Comparison of ENCODE assay signal across 24 cellular contexts in the genomic region with DNA sequence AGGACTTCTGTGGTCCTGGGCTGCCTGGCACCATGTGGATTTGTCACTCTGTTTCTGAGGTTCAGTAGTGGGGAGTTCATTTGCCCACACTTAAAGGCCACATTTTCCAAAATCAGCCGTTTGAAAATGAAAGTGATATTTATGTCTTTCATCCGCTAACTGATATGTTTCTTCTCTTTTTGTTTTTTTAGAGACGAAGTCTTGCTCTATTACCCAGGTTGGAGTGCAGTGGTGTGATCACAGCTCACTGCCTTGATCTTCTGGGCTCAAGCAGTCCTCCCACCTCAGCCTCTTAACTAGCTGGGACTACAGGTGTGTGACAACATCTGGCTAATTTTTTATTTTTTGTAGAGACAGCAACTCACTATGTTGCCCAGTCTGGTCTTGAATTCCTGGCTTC. TPM values are rescaled to one million over a fixed set of nuclear protein-coding genes. Genes with fewer than 3 reads are reported as not detected.
DNase-seq lines count a peak whose midpoint lies in the region; ATAC-seq lines count a peak whose summit lies in the region.
"Had no signal": no experiment of that assay in that cellular context is flagged by ENCODE, and none has a peak within 500 bp of the region (broad histone marks: within the 10 kb centered on the region; RNA-seq: fewer than 3 reads in every experiment).

No MANE protein-coding gene starts in this region.

- H3K4me3 Mint-ChIP-seq in activated CD4-positive, alpha-beta T cell treated with anti-CD3 and anti-CD28 coated beads, Interleukin-2, amount 10 ng/mL, durations not matched to agents 24 days and 14 days, result peak overlapping the region; percentile 54
- H3K4me3 Mint-ChIP-seq in CD4-positive, alpha-beta memory T cell, result peak overlapping the region; percentile 61 to 80 (median 72)
- peak overlapping the region; percentile 30 for H3K4me3 Mint-ChIP-seq in activated CD8-positive, alpha-beta T cell treated with anti-CD3 and anti-CD28 coated beads, Interleukin-2, amount 10 ng/mL, durations not matched to agents 7 days and 5 days
- H3K4me3 Mint-ChIP-seq in naive thymus-derived CD4-positive, alpha-beta T cell, result peak overlapping the region; percentile 39 to 89 (median 72)
- H3K4me3 Mint-ChIP-seq: neural crest cell had no signal

- intact Hi-C loops in activated CD4-positive, alpha-beta T cell treated with anti-CD3 and anti-CD28 coated beads, Interleukin-2, amount 10 ng/mL, durations not matched to agents 24 days and 14 days (cut with micrococcal nuclease), result no loop called here
- intact Hi-C loops in CD4-positive, alpha-beta memory T cell (cut with micrococcal nuclease), result no loop called here
- intact Hi-C loops in naive thymus-derived CD4-positive, alpha-beta T cell (cut with micrococcal nuclease), result loop anchor here in 1 of 2 donors (5.0 kb wide), 1 partner anchor 157 kb away; a partner anchor contains a TSS

- CTCF ChIA-PET in CD4-positive, alpha-beta memory T cell (lab: Charles Lee; ENCODE audit: partially characterized antibody), result interaction anchor here (1.0 kb wide), 1 partner anchor 12 kb away, joined by 3 read pairs; no protein-coding TSS in a partner anchor
- CTCF ChIA-PET in activated CD8-positive, alpha-beta T cell treated with anti-CD3 and anti-CD28 coated beads, Interleukin-2, amount 10 ng/mL, durations not matched to agents 7 days and 5 days (lab: Charles Lee), result no interaction called here
- CTCF ChIA-PET in naive thymus-derived CD4-positive, alpha-beta T cell (lab: Charles Lee), result no interaction called here

- no peaks in the 10 kb centered on the region for H3K27me3 ChIP-seq in CD4-positive, alpha-beta memory T cell (ENCODE audit: insufficient read depth, low read length)
- no peaks in the 10 kb centered on the region for H3K27me3 ChIP-seq in naive thymus-derived CD4-positive, alpha-beta T cell (ENCODE audit: control insufficient read depth in 2 of 2, insufficient read depth in 2 of 2, low read length in 2 of 2)
- H3K27me3 ChIP-seq: heart left ventricle, left lung had no signal

- peak overlapping the region in 1 of 2 donors; percentile 8 for H3K4me3 ChIP-seq in CD4-positive, alpha-beta memory T cell (ENCODE audit: low read length in 2 of 2)
- H3K4me3 ChIP-seq in naive thymus-derived CD4-positive, alpha-beta T cell (ENCODE audit: low read length), result peak overlapping the region; percentile 4
- H3K4me3 ChIP-seq: heart left ventricle, left lung, prostate gland had no signal

- no peaks in the 10 kb centered on the region for H3K36me3 ChIP-seq in CD4-positive, alpha-beta memory T cell (ENCODE audit: insufficient read depth, low read length)
- no peaks in the 10 kb centered on the region for H3K36me3 ChIP-seq in naive thymus-derived CD4-positive, alpha-beta T cell (ENCODE audit: control insufficient read depth in 2 of 3, insufficient read depth in 3 of 3, low read length in 3 of 3)
- H3K36me3 ChIP-seq: heart left ventricle, left lung, prostate gland had no signal

- no peaks in the 10 kb centered on the region for H3K36me3 Mint-ChIP-seq in activated CD4-positive, alpha-beta T cell treated with anti-CD3 and anti-CD28 coated beads, Interleukin-2, amount 10 ng/mL, durations not matched to agents 24 days and 14 days (ENCODE audit: low read depth)
- no peaks in the 10 kb centered on the region for H3K36me3 Mint-ChIP-seq in CD4-positive, alpha-beta memory T cell
- H3K36me3 Mint-ChIP-seq in activated CD8-positive, alpha-beta T cell treated with anti-CD3 and anti-CD28 coated beads, Interleukin-2, amount 10 ng/mL, durations not matched to agents 7 days and 5 days (ENCODE audit: low read depth), result no peaks in the 10 kb centered on the region
- peaks cover 0 to 2% (median 0%) of the 10 kb centered on the region in 5 donors for H3K36me3 Mint-ChIP-seq in naive thymus-derived CD4-positive, alpha-beta T cell

- POLR2A ChIA-PET in CD4-positive, alpha-beta memory T cell (lab: Charles Lee; ENCODE audit: partially characterized antibody), result no interaction called here
- POLR2A ChIA-PET in activated CD8-positive, alpha-beta T cell treated with anti-CD3 and anti-CD28 coated beads, Interleukin-2, amount 10 ng/mL, durations not matched to agents 7 days and 5 days (lab: Charles Lee), result no interaction called here
- POLR2A ChIA-PET in naive thymus-derived CD4-positive, alpha-beta T cell (lab: Charles Lee), result interaction anchor here (1.1 kb wide), 1 partner anchor 69 kb away, joined by 3 read pairs; no protein-coding TSS in a partner anchor

- H3K4me1 ChIP-seq in CD4-positive, alpha-beta memory T cell (ENCODE audit: insufficient read depth, low read length), result peaks cover 11% of the 10 kb centered on the region
- no peaks in the 10 kb centered on the region for H3K4me1 ChIP-seq in naive thymus-derived CD4-positive, alpha-beta T cell (ENCODE audit: control insufficient read depth in 2 of 2, insufficient read depth in 2 of 2, low read length in 2 of 2)
- H3K4me1 ChIP-seq: heart left ventricle, left lung, prostate gland had no signal

- H3K4me1 Mint-ChIP-seq in activated CD4-positive, alpha-beta T cell treated with anti-CD3 and anti-CD28 coated beads, Interleukin-2, amount 10 ng/mL, durations not matched to agents 24 days and 14 days, result peaks cover 7% of the 10 kb centered on the region
- H3K4me1 Mint-ChIP-seq in CD4-positive, alpha-beta memory T cell, result peaks cover 3 to 17% (median 10%) of the 10 kb centered on the region in 4 donors
- H3K4me1 Mint-ChIP-seq in activated CD8-positive, alpha-beta T cell treated with anti-CD3 and anti-CD28 coated beads, Interleukin-2, amount 10 ng/mL, durations not matched to agents 7 days and 5 days (ENCODE audit: low read depth), result peaks cover 7% of the 10 kb centered on the region
- peaks cover 7 to 22% (median 12%) of the 10 kb centered on the region in 7 donors for H3K4me1 Mint-ChIP-seq in naive thymus-derived CD4-positive, alpha-beta T cell

- DNase-seq in activated CD4-positive, alpha-beta T cell treated with anti-CD3 and anti-CD28 coated beads, Interleukin-2, amount 10 ng/mL, durations not matched to agents 24 days and 14 days, result no peak
- DNase-seq in activated CD4-positive, alpha-beta T cell treated with anti-CD3 and anti-CD28 coated beads, Interleukin-2, amount 50 U/mL, for 48 hours, result no peak
- no peak for DNase-seq in CD4-positive, alpha-beta memory T cell
- no peak for DNase-seq in activated CD8-positive, alpha-beta T cell treated with anti-CD3 and anti-CD28 coated beads, Interleukin-2, amount 10 ng/mL, durations not matched to agents 7 days and 5 days
- peak in 2 of 9 donors; percentile 3 to 4 for DNase-seq in naive thymus-derived CD4-positive, alpha-beta T cell
- DNase-seq in left lobe of liver (ENCODE audit: low spot score) (no peak), pons (ENCODE audit: low spot score) (no peak)
- DNase-seq: activated CD4-positive, alpha-beta T cell treated with anti-CD3 and anti-CD28 coated beads, Interleukin-2, amount 50 U/mL, for 1 hour; aorta; central memory CD4-positive, alpha-beta T cell; DMS 273 treated with DMSO at 0.1 percent for 48 hours; GOT3; heart left ventricle; KBM-7; left lung; NCI-H187 treated with DMSO at 0.1 percent for 48 hours; NCI-H748 treated with DMSO at 0.1 percent for 48 hours; trophoblast cell had no signal

- no peaks in the 10 kb centered on the region for H3K9me3 ChIP-seq in CD4-positive, alpha-beta memory T cell (ENCODE audit: control insufficient read depth in 1 of 2, low read length in 2 of 2)
- H3K9me3 ChIP-seq in naive thymus-derived CD4-positive, alpha-beta T cell (ENCODE audit: control insufficient read depth in 2 of 3, low read length in 3 of 3), result no peaks in the 10 kb centered on the region
- H3K9me3 ChIP-seq: heart left ventricle, left lung, prostate gland had no signal

- no peak for ATAC-seq in activated CD8-positive, alpha-beta T cell treated with anti-CD3 and anti-CD28 coated beads, Interleukin-2, amount 10 ng/mL, durations not matched to agents 7 days and 5 days
- ATAC-seq in naive thymus-derived CD4-positive, alpha-beta T cell, result peak; percentile 10
- no peak for ATAC-seq in left lobe of liver
- ATAC-seq in GM18870 (IDR thresholded peaks at IDR 0.05; ENCODE audit: unreplicated experiment), result no peak
- ATAC-seq: heart left ventricle, left lung, Right ventricle myocardium inferior had no signal

- peak overlapping the region; percentile 46 for H3K27ac Mint-ChIP-seq in activated CD4-positive, alpha-beta T cell treated with anti-CD3 and anti-CD28 coated beads, Interleukin-2, amount 10 ng/mL, durations not matched to agents 24 days and 14 days
- H3K27ac Mint-ChIP-seq in CD4-positive, alpha-beta memory T cell, result peak overlapping the region in 4 of 7 donors; percentile 47 to 64 (median 54)
- H3K27ac Mint-ChIP-seq in activated CD8-positive, alpha-beta T cell treated with anti-CD3 and anti-CD28 coated beads, Interleukin-2, amount 10 ng/mL, durations not matched to agents 7 days and 5 days, result no peak overlapping the region
- H3K27ac Mint-ChIP-seq in naive thymus-derived CD4-positive, alpha-beta T cell, result peak overlapping the region in 8 of 9 donors; percentile 2 to 87 (median 58)

- peaks cover 16% of the 10 kb centered on the region for H3K9me3 Mint-ChIP-seq in activated CD4-positive, alpha-beta T cell treated with anti-CD3 and anti-CD28 coated beads, Interleukin-2, amount 10 ng/mL, durations not matched to agents 24 days and 14 days
- peaks cover 0 to under 1% (median 0%) of the 10 kb centered on the region in 8 donors for H3K9me3 Mint-ChIP-seq in CD4-positive, alpha-beta memory T cell
- H3K9me3 Mint-ChIP-seq in activated CD8-positive, alpha-beta T cell treated with anti-CD3 and anti-CD28 coated beads, Interleukin-2, amount 10 ng/mL, durations not matched to agents 7 days and 5 days (ENCODE audit: insufficient read depth), result no peaks in the 10 kb centered on the region
- peaks cover 0 to 5% (median 0%) of the 10 kb centered on the region in 11 donors for H3K9me3 Mint-ChIP-seq in naive thymus-derived CD4-positive, alpha-beta T cell

- H3K27ac ChIP-seq in CD4-positive, alpha-beta memory T cell (ENCODE audit: low read depth, low read length), result no peak overlapping the region
- no peak overlapping the region for H3K27ac ChIP-seq in naive thymus-derived CD4-positive, alpha-beta T cell (ENCODE audit: low read depth, low read length)
- H3K27ac ChIP-seq: heart left ventricle, left lung, prostate gland had no signal

- peaks cover 2% of the 10 kb centered on the region for H3K27me3 Mint-ChIP-seq in activated CD4-positive, alpha-beta T cell treated with anti-CD3 and anti-CD28 coated beads, Interleukin-2, amount 10 ng/mL, durations not matched to agents 24 days and 14 days
- peaks cover 2% of the 10 kb centered on the region in 2 donors for H3K27me3 Mint-ChIP-seq in CD4-positive, alpha-beta memory T cell
- no peaks in the 10 kb centered on the region for H3K27me3 Mint-ChIP-seq in activated CD8-positive, alpha-beta T cell treated with anti-CD3 and anti-CD28 coated beads, Interleukin-2, amount 10 ng/mL, durations not matched to agents 7 days and 5 days (ENCODE audit: low read depth)
- no peaks in the 10 kb centered on the region for H3K27me3 Mint-ChIP-seq in naive thymus-derived CD4-positive, alpha-beta T cell

RNA-seq across cellular contexts. Expression of a gene that starts 58.6 kb away (rescaled TPM):
- total RNA-seq in activated CD4-positive, alpha-beta T cell treated with anti-CD3 and anti-CD28 coated beads, Interleukin-2, amount 10 ng/mL, durations not matched to agents 24 days and 14 days, result not detected in 2 replicates
- not detected for total RNA-seq in CD4-positive, alpha-beta memory T cell
- polyA plus RNA-seq in CD4-positive, alpha-beta memory T cell, result not detected
- total RNA-seq in activated CD8-positive, alpha-beta T cell treated with anti-CD3 and anti-CD28 coated beads, Interleukin-2, amount 10 ng/mL, durations not matched to agents 7 days and 5 days, result not detected
- not detected for total RNA-seq in naive thymus-derived CD4-positive, alpha-beta T cell
- polyA plus RNA-seq in naive thymus-derived CD4-positive, alpha-beta T cell, result not detected
- not detected for total RNA-seq in left lobe of liver
- total RNA-seq: A172, aorta, dermis microvascular lymphatic vessel endothelial cell, heart left ventricle, left lung, neural crest cell, Right ventricle myocardium inferior had no signal
- polyA plus RNA-seq: aorta, heart left ventricle had no signal
